Comparison of ENCODE assay signal across 12 cellular contexts in genomic region chr6:153099636-153100035, GRCh38. TPM values are rescaled to one million over a fixed set of nuclear protein-coding genes. Genes with fewer than 3 reads are reported as not detected.
DNase-seq lines count a peak whose midpoint lies in the region; ATAC-seq and TF ChIP-seq lines count a peak whose summit lies in the region.
"Had no signal": no experiment of that assay in that cellular context is flagged by ENCODE, and none has a peak within 500 bp of the region (broad histone marks: within the 10 kb centered on the region; RNA-seq: fewer than 3 reads in every experiment).

No MANE protein-coding gene starts in this region.

- intact Hi-C loops in aorta (cut with DNase I) (no loop called here), mucosa of descending colon (cut with DNase I, micrococcal nuclease) (no loop called here)

- H3K27me3 ChIP-seq in aorta (ENCODE audit: control insufficient read depth in 1 of 2, insufficient read depth in 2 of 2, low read length in 1 of 2), result no peaks in the 10 kb centered on the region
- H3K27me3 ChIP-seq: tibial artery had no signal

- peak; percentile 64 for DNase-seq in NCI-H2107 treated with DMSO at 0.1 percent for 48 hours (lab: John Stamatoyannopoulos, UW; ENCODE audit: unreplicated experiment)
- no peak for DNase-seq in NCI-H2107 (lab: John Stamatoyannopoulos, UW)
- no peak for DNase-seq in aorta
- DNase-seq in mucosa of descending colon, result no peak
- no peak for DNase-seq in NCI-H187 (lab: John Stamatoyannopoulos, UW)
- DNase-seq: activated naive CD4-positive, alpha-beta T cell treated with anti-CD3 and anti-CD28 coated beads, Interleukin-2, amount 50 U/mL, for 16 hours; COR-L47; NCI-H446; tibial artery had no signal

- no peak overlapping the region for H3K27ac ChIP-seq in aorta (ENCODE audit: low read depth in 1 of 2, low read length in 2 of 2)
- H3K27ac ChIP-seq: tibial artery had no signal

- 24 to 36% methylated on average over 3 of the region's 3 CpGs for WGBS in aorta, 2 donors

- no peak for TF ChIP-seq CTCF in mucosa of descending colon (IDR thresholded peaks at IDR 0.05)

- ATAC-seq in HG02763 (IDR thresholded peaks at IDR 0.05; ENCODE audit: unreplicated experiment), result peak; percentile 56
- peak; percentile 87 for ATAC-seq in HG03571 (IDR thresholded peaks at IDR 0.05; ENCODE audit: unreplicated experiment)
- no peak for ATAC-seq in aorta (ENCODE audit: low FRiP score)
- ATAC-seq in mucosa of descending colon, result no peak
- no peak for ATAC-seq in HG03045 (IDR thresholded peaks at IDR 0.05; ENCODE audit: unreplicated experiment)

- H3K4me3 ChIP-seq in aorta (ENCODE audit: low read length in 2 of 2) (peak overlapping the region; percentile 64 to 69), mucosa of descending colon (no peak overlapping the region)
- H3K4me3 ChIP-seq: tibial artery had no signal

- H3K9me3 ChIP-seq in aorta (ENCODE audit: control insufficient read depth, low read length) (no peaks in the 10 kb centered on the region), mucosa of descending colon (no peaks in the 10 kb centered on the region)
- H3K9me3 ChIP-seq: tibial artery had no signal

- H3K36me3 ChIP-seq in aorta (ENCODE audit: control insufficient read depth in 1 of 2, insufficient read depth in 2 of 2, low read length in 1 of 2) (no peaks in the 10 kb centered on the region), mucosa of descending colon (ENCODE audit: low read depth) (no peaks in the 10 kb centered on the region)
- H3K36me3 ChIP-seq: tibial artery had no signal

- H3K4me1 ChIP-seq in aorta (ENCODE audit: control insufficient read depth in 1 of 2, insufficient read depth in 2 of 2, low read length in 2 of 2), result peaks cover 4 to 11% of the 10 kb centered on the region in 2 donors
- no peaks in the 10 kb centered on the region for H3K4me1 ChIP-seq in mucosa of descending colon (ENCODE audit: low read depth)

RNA-seq across cellular contexts. Expression of gene RGS17, which starts 31.4 kb away (rescaled TPM):
- total RNA-seq in aorta, result 1 to 10 TPM; 2.2 to 3.2 TPM
- 1 to 10 TPM; 2.3 to 2.8 TPM for polyA plus RNA-seq in aorta
- under 1 TPM; 0.28 to 0.43 (median 0.43) TPM for total RNA-seq in mucosa of descending colon

Comparison
In these comparisons a context has a peak if more than half of its experiments do, and no peak if none do; other contexts are left out.
1. ATAC-seq: peak in HG02763 (single experiment) and HG03571 (single experiment); none in aorta (single experiment), mucosa of descending colon (single experiment) and HG03045 (single experiment).